Comparison of ENCODE assay signal across 1 cellular context in the genomic region with DNA sequence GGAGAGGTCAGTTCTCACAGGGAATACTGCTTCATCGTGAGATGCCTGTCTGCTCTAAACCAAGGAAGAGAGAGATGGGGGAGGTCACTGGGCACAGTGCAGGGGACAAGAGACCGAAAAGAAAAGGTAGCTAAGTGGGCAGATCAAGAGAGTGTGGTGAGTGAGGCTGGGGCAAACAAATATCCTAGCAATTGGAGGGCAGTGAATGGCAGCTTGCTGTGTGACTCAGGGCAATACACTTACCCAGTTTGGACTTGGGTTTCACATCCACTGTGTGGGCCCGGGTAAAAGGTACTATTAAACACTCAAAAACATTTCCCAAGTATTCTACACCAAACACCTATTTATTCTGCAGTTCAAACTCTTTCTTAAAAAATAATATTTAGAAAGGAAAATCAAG.
TF ChIP-seq lines count a peak whose summit lies in the region.

No MANE protein-coding gene starts in this region.

TF ChIP-seq in H1, 55 proteins besides CTCF, POLR2A, EP300 and RAD21:
- TF ChIP-seq RNF2 (IDR thresholded peaks at IDR 0.05; ENCODE audit: borderline replicate concordance, low read depth, low read length, missing control alignments, poor library complexity, severe bottlenecking) (no peak), GABPA (IDR thresholded peaks at IDR 0.05; ENCODE audit: borderline replicate concordance, insufficient read depth, low read length) (no peak), MAFK (IDR thresholded peaks at IDR 0.05; ENCODE audit: low read depth, low read length) (no peak), POLR2AphosphoS5 (IDR thresholded peaks at IDR 0.05; ENCODE audit: low read depth, low read length) (no peak)
